In genomic region chr6:159970659-159971063, GRCh38 we compare ENCODE assay signal across 10 cellular contexts. TPM values are rescaled to one million over a fixed set of nuclear protein-coding genes. Genes with fewer than 3 reads are reported as not detected.
DNase-seq lines count a peak whose midpoint lies in the region; ATAC-seq, FAIRE-seq and TF ChIP-seq lines count a peak whose summit lies in the region.
"Had no signal": no experiment of that assay in that cellular context is flagged by ENCODE, and none has a peak within 500 bp of the region (broad histone marks: within the 10 kb centered on the region; RNA-seq: fewer than 3 reads in every experiment).

No MANE protein-coding gene starts in this region.

- peaks cover 62% of the 10 kb centered on the region for H3K79me2 ChIP-seq in MM.1S (ENCODE audit: low read length)

- peaks cover 19% of the 10 kb centered on the region for H3F3A ChIP-seq in MM.1S (ENCODE audit: insufficient read depth, low read length)

- peak overlapping the region in 1 of 2 donors; percentile 61 for H3K4me3 ChIP-seq in CD4-positive, alpha-beta memory T cell (ENCODE audit: low read length in 2 of 2)
- peak overlapping the region; percentile 67 for H3K4me3 ChIP-seq in MM.1S (ENCODE audit: low read length)
- H3K4me3 ChIP-seq in neuron (ENCODE audit: low read length) = peak overlapping the region; percentile 60

- H3K9me3 Mint-ChIP-seq in CD4-positive, alpha-beta memory T cell = peaks cover 0 to 2% (median 0%) of the 10 kb centered on the region in 8 donors
- no peaks in the 10 kb centered on the region for H3K9me3 Mint-ChIP-seq in dendritic cell treated with granulocyte-macrophage colony-stimulating factor and Interleukin-4, amounts not matched to agents 40 ng/mL and 50 ng/mL, for 4 days

- no peaks in the 10 kb centered on the region for H3K9me3 ChIP-seq in CD4-positive, alpha-beta memory T cell (ENCODE audit: control insufficient read depth in 1 of 2, low read length in 2 of 2)
- H3K9me3 ChIP-seq in MM.1S (replicated peaks; ENCODE audit: insufficient read depth, low read length) (no peaks in the 10 kb centered on the region), neuron (ENCODE audit: low read length) (no peaks in the 10 kb centered on the region)

- no peak for FAIRE-seq in RCC 7860 (lab: Jason Lieb, UNC)

- H3K4me1 Mint-ChIP-seq in CD4-positive, alpha-beta memory T cell = peaks cover 45 to 66% (median 56%) of the 10 kb centered on the region in 4 donors
- H3K4me1 Mint-ChIP-seq in dendritic cell treated with granulocyte-macrophage colony-stimulating factor and Interleukin-4, amounts not matched to agents 40 ng/mL and 50 ng/mL, for 4 days (ENCODE audit: low read depth) = peaks cover 69% of the 10 kb centered on the region

- POLR2A ChIA-PET in CD4-positive, alpha-beta memory T cell (lab: Charles Lee; ENCODE audit: partially characterized antibody) = interaction anchor here (1.8 to 7.6 kb wide), 3 partner anchors 11 to 54 kb away, joined by 4 to 68 read pairs (median 26); no protein-coding TSS in a partner anchor

- H2AFZ ChIP-seq in MM.1S (ENCODE audit: low read length) = no peak overlapping the region
- no peak overlapping the region for H2AFZ ChIP-seq in neuron (ENCODE audit: low read depth, low read length)

- H3K27ac Mint-ChIP-seq in CD4-positive, alpha-beta memory T cell = peak overlapping the region in 6 of 7 donors; percentile 91 to 97 (median 94)
- H3K27ac Mint-ChIP-seq in dendritic cell treated with granulocyte-macrophage colony-stimulating factor and Interleukin-4, amounts not matched to agents 40 ng/mL and 50 ng/mL, for 4 days = peak overlapping the region; percentile 83

- no peak for DNase-seq in CD4-positive, alpha-beta memory T cell
- DNase-seq in MM.1S (no peak), RCC 7860 (ENCODE audit: low spot score) (no peak), 8988T (no peak), NCI-H187 treated with DMSO at 0.1 percent for 48 hours (lab: John Stamatoyannopoulos, UW) (no peak)
- DNase-seq: activated CD8-positive, alpha-beta memory T cell treated with anti-CD3 and anti-CD28 coated beads for 24 hours; NCI-H2171 treated with DMSO at 0.1 percent for 48 hours had no signal

- intact Hi-C loops in CD4-positive, alpha-beta memory T cell (cut with micrococcal nuclease) = loop anchor here (1.0 to 10.0 kb wide), 3 partner anchors 44 to 552 kb away; no protein-coding TSS in a partner anchor
- intact Hi-C loops in dendritic cell treated with granulocyte-macrophage colony-stimulating factor and Interleukin-4, amounts not matched to agents 40 ng/mL and 50 ng/mL, for 4 days (cut with micrococcal nuclease) = no loop called here

- H3K27ac ChIP-seq in CD4-positive, alpha-beta memory T cell (ENCODE audit: low read depth, low read length) = peak overlapping the region; percentile 31
- no peak overlapping the region for H3K27ac ChIP-seq in MM.1S (ENCODE audit: low read length)

- no peaks in the 10 kb centered on the region for H3K27me3 Mint-ChIP-seq in CD4-positive, alpha-beta memory T cell
- no peaks in the 10 kb centered on the region for H3K27me3 Mint-ChIP-seq in dendritic cell treated with granulocyte-macrophage colony-stimulating factor and Interleukin-4, amounts not matched to agents 40 ng/mL and 50 ng/mL, for 4 days

- peaks cover 0 to 7% of the 10 kb centered on the region in 2 donors for H3K36me3 Mint-ChIP-seq in CD4-positive, alpha-beta memory T cell
- peaks cover 24% of the 10 kb centered on the region for H3K36me3 Mint-ChIP-seq in dendritic cell treated with granulocyte-macrophage colony-stimulating factor and Interleukin-4, amounts not matched to agents 40 ng/mL and 50 ng/mL, for 4 days (ENCODE audit: low read depth)

- CTCF ChIA-PET in CD4-positive, alpha-beta memory T cell (lab: Charles Lee; ENCODE audit: partially characterized antibody) = interaction anchor here (1.0 kb wide), 1 partner anchor 11 kb away, joined by 6 read pairs; no protein-coding TSS in a partner anchor

- no peaks in the 10 kb centered on the region for H3K9me2 ChIP-seq in MM.1S (replicated peaks; ENCODE audit: insufficient read depth, low read length)

- peak overlapping the region; percentile 88 to 96 (median 94) for H3K4me3 Mint-ChIP-seq in CD4-positive, alpha-beta memory T cell
- peak overlapping the region; percentile 83 for H3K4me3 Mint-ChIP-seq in dendritic cell treated with granulocyte-macrophage colony-stimulating factor and Interleukin-4, amounts not matched to agents 40 ng/mL and 50 ng/mL, for 4 days

- peak overlapping the region; percentile 68 for H3K4me2 ChIP-seq in MM.1S (ENCODE audit: low read depth, low read length)

- no peaks in the 10 kb centered on the region for H4K20me1 ChIP-seq in MM.1S (ENCODE audit: insufficient read depth, low read length)

- H3K27me3 ChIP-seq in CD4-positive, alpha-beta memory T cell (ENCODE audit: insufficient read depth, low read length) = no peaks in the 10 kb centered on the region
- H3K27me3 ChIP-seq in MM.1S (replicated peaks; ENCODE audit: insufficient read depth, low read length) = no peaks in the 10 kb centered on the region
- H3K27me3 ChIP-seq in neuron (ENCODE audit: insufficient read depth, low read length) = no peaks in the 10 kb centered on the region

- H3K9ac ChIP-seq in MM.1S (ENCODE audit: low read length) = peak overlapping the region; percentile 85; the same call in 1 of the 2 replicates

- no peak for TF ChIP-seq CTCF in MM.1S (IDR thresholded peaks at IDR 0.05; ENCODE audit: low read length)

- H3K4me1 ChIP-seq in CD4-positive, alpha-beta memory T cell (ENCODE audit: insufficient read depth, low read length) = peaks cover 62% of the 10 kb centered on the region
- H3K4me1 ChIP-seq in MM.1S (ENCODE audit: low read length) (peaks cover 30% of the 10 kb centered on the region), neuron (ENCODE audit: insufficient read depth, low read length) (peaks cover 40% of the 10 kb centered on the region)

- no peaks in the 10 kb centered on the region for H3K36me3 ChIP-seq in CD4-positive, alpha-beta memory T cell (ENCODE audit: insufficient read depth, low read length)
- H3K36me3 ChIP-seq in MM.1S (replicated peaks; ENCODE audit: insufficient read depth, low read length) (no peaks in the 10 kb centered on the region), neuron (ENCODE audit: insufficient read depth, low read length) (no peaks in the 10 kb centered on the region)

- no peak for ATAC-seq in HG03469 (IDR thresholded peaks at IDR 0.05; ENCODE audit: unreplicated experiment)

RNA-seq across cellular contexts. Expression of gene IGF2R, which starts 1.8 kb away (rescaled TPM):
- total RNA-seq in CD4-positive, alpha-beta memory T cell = 10 to 100 TPM; 77.5 to 79.2 TPM
- polyA plus RNA-seq in CD4-positive, alpha-beta memory T cell = 10 to 100 TPM in 1 of 2 donors, 1 to 10 TPM in 1; 4.5 to 18.7 TPM
